9 cellular contexts compared by ENCODE assay signal in the genomic region with DNA sequence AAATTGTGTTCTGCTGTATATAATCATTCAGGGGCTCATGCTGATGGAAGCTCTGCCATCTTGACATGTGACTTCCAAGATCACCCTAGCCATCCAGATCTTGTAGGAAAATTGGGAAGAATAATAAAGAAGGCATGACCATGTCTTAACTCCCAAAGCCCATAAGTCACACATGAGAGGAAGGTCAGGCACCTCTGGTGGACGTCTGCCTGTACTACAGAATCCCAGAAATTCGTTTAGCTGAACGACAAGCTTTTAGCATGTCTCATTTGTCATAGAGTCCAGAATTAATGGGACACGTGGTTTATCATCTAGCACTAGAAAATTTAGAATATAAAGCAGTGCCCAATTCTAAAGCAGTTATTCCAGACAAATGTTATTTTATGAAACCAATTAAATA.
A peak's percentile ranks its signal among the peaks of the same experiment; 100 is the strongest.
DNase-seq lines count a peak whose midpoint lies in the region; ATAC-seq and TF ChIP-seq lines count a peak whose summit lies in the region.
"Had no signal": no experiment of that assay in that cellular context is flagged by ENCODE, and none has a peak within 500 bp of the region (broad histone marks: within the 10 kb centered on the region; RNA-seq: fewer than 3 reads in every experiment).

No MANE protein-coding gene starts in this region.

- peaks cover 15% of the 10 kb centered on the region for H3K27me3 Mint-ChIP-seq in Caco-2 (ENCODE audit: insufficient read depth, unreplicated experiment)
- peaks cover 16% of the 10 kb centered on the region for H3K27me3 Mint-ChIP-seq in activated CD4-positive, alpha-beta T cell treated with anti-CD3 and anti-CD28 coated beads, Interleukin-2, amount 10 ng/mL, durations not matched to agents 7 days and 5 days
- H3K27me3 Mint-ChIP-seq in activated T-helper 2 cell treated with anti-CD3 and anti-CD28 coated beads, Interferon-gamma antibody, Interleukin-2, Interleukin-4, amounts not matched to agents 10 μg/mL and 5 μg/mL and 100 μg/mL, durations not matched to agents 14 hours and 24 hours and 36 hours (ENCODE audit: low read depth) = peaks cover 5% of the 10 kb centered on the region

- DNase-seq in Caco-2 (peak in 1 of 2 experiments; percentile 20), M059J (ENCODE audit: low read depth) (peak; percentile 4), fibroblast of villous mesenchyme (ENCODE audit: low read depth) (no peak), NCI-H226 (no peak), NCI-H1417 (lab: John Stamatoyannopoulos, UW) (no peak)
- no peak for DNase-seq in activated CD4-positive, alpha-beta T cell treated with anti-CD3 and anti-CD28 coated beads, Interleukin-2, amount 10 ng/mL, durations not matched to agents 7 days and 5 days
- DNase-seq in activated T-helper 2 cell treated with anti-CD3 and anti-CD28 coated beads, Interferon-gamma antibody, Interleukin-2, Interleukin-4, amounts not matched to agents 10 μg/mL and 5 μg/mL and 100 μg/mL, durations not matched to agents 14 hours and 24 hours and 36 hours (ENCODE audit: low spot score) = no peak

- no peaks in the 10 kb centered on the region for H3K27me3 ChIP-seq in Caco-2 (replicated peaks; ENCODE audit: control insufficient read depth, insufficient read depth, low read length)

- no peaks in the 10 kb centered on the region for H3K4me1 ChIP-seq in Caco-2

- BruUV-seq in Caco-2 (replicated peaks; lab: Mats Ljungman, UMichigan) = no TSS peak

- ATAC-seq in GM21528 (IDR thresholded peaks at IDR 0.05; ENCODE audit: low FRiP score, unreplicated experiment) = peak; percentile 85

- no peak overlapping the region for H3K4me3 ChIP-seq in Caco-2 (ENCODE audit: low read depth, low read length)
- H3K4me3 ChIP-seq in fibroblast of villous mesenchyme (ENCODE audit: low read depth, low read length) = no peak overlapping the region

- no peak overlapping the region for H3K27ac Mint-ChIP-seq in Caco-2 (ENCODE audit: unreplicated experiment)
- H3K27ac Mint-ChIP-seq in activated CD4-positive, alpha-beta T cell treated with anti-CD3 and anti-CD28 coated beads, Interleukin-2, amount 10 ng/mL, durations not matched to agents 7 days and 5 days = no peak overlapping the region
- H3K27ac Mint-ChIP-seq in activated T-helper 2 cell treated with anti-CD3 and anti-CD28 coated beads, Interferon-gamma antibody, Interleukin-2, Interleukin-4, amounts not matched to agents 10 μg/mL and 5 μg/mL and 100 μg/mL, durations not matched to agents 14 hours and 24 hours and 36 hours = no peak overlapping the region
- H3K27ac Mint-ChIP-seq: dendritic cell treated with granulocyte-macrophage colony-stimulating factor and Interleukin-4, amounts not matched to agents 40 ng/mL and 50 ng/mL, for 4 days had no signal

- TF ChIP-seq CTCF in Caco-2 (IDR thresholded peaks at IDR 0.05; ENCODE audit: insufficient read depth in 1 of 2, low read depth in 1 of 2, low read length in 1 of 2, severe bottlenecking in 1 of 2, unreplicated experiment in 1 of 2) (peak; percentile 52 to 58), fibroblast of villous mesenchyme (IDR thresholded peaks at IDR 0.05; ENCODE audit: insufficient read depth, low read depth, low read length) (peak; percentile 50)

- CTCF ChIA-PET in Caco-2 (lab: Charles Lee) = interaction anchor here (0.5 kb wide), 2 partner anchors 16 to 199 kb away, joined by 3 to 8 read pairs; no protein-coding TSS in a partner anchor
- CTCF ChIA-PET in activated CD4-positive, alpha-beta T cell treated with anti-CD3 and anti-CD28 coated beads, Interleukin-2, amount 10 ng/mL, durations not matched to agents 7 days and 5 days (lab: Charles Lee) = no interaction called here

- H3K4me3 Mint-ChIP-seq in Caco-2 (ENCODE audit: unreplicated experiment) = no peak overlapping the region
- H3K4me3 Mint-ChIP-seq in activated CD4-positive, alpha-beta T cell treated with anti-CD3 and anti-CD28 coated beads, Interleukin-2, amount 10 ng/mL, durations not matched to agents 7 days and 5 days = no peak overlapping the region
- no peak overlapping the region for H3K4me3 Mint-ChIP-seq in activated T-helper 2 cell treated with anti-CD3 and anti-CD28 coated beads, Interferon-gamma antibody, Interleukin-2, Interleukin-4, amounts not matched to agents 10 μg/mL and 5 μg/mL and 100 μg/mL, durations not matched to agents 14 hours and 24 hours and 36 hours (ENCODE audit: low read depth)
- H3K4me3 Mint-ChIP-seq: dendritic cell treated with granulocyte-macrophage colony-stimulating factor and Interleukin-4, amounts not matched to agents 40 ng/mL and 50 ng/mL, for 4 days had no signal

- no peaks in the 10 kb centered on the region for H3K36me3 Mint-ChIP-seq in Caco-2 (ENCODE audit: insufficient read depth, unreplicated experiment)
- H3K36me3 Mint-ChIP-seq in activated CD4-positive, alpha-beta T cell treated with anti-CD3 and anti-CD28 coated beads, Interleukin-2, amount 10 ng/mL, durations not matched to agents 7 days and 5 days (ENCODE audit: low read depth) = no peaks in the 10 kb centered on the region
- no peaks in the 10 kb centered on the region for H3K36me3 Mint-ChIP-seq in activated T-helper 2 cell treated with anti-CD3 and anti-CD28 coated beads, Interferon-gamma antibody, Interleukin-2, Interleukin-4, amounts not matched to agents 10 μg/mL and 5 μg/mL and 100 μg/mL, durations not matched to agents 14 hours and 24 hours and 36 hours (ENCODE audit: low read depth)

- H3K9me3 Mint-ChIP-seq in Caco-2 (ENCODE audit: unreplicated experiment) = no peaks in the 10 kb centered on the region
- H3K9me3 Mint-ChIP-seq in activated CD4-positive, alpha-beta T cell treated with anti-CD3 and anti-CD28 coated beads, Interleukin-2, amount 10 ng/mL, durations not matched to agents 7 days and 5 days = no peaks in the 10 kb centered on the region
- H3K9me3 Mint-ChIP-seq in activated T-helper 2 cell treated with anti-CD3 and anti-CD28 coated beads, Interferon-gamma antibody, Interleukin-2, Interleukin-4, amounts not matched to agents 10 μg/mL and 5 μg/mL and 100 μg/mL, durations not matched to agents 14 hours and 24 hours and 36 hours = no peaks in the 10 kb centered on the region
- H3K9me3 Mint-ChIP-seq: dendritic cell treated with granulocyte-macrophage colony-stimulating factor and Interleukin-4, amounts not matched to agents 40 ng/mL and 50 ng/mL, for 4 days had no signal

- POLR2A ChIA-PET in Caco-2 (lab: Charles Lee) = no interaction called here
- POLR2A ChIA-PET in activated CD4-positive, alpha-beta T cell treated with anti-CD3 and anti-CD28 coated beads, Interleukin-2, amount 10 ng/mL, durations not matched to agents 7 days and 5 days (lab: Charles Lee) = no interaction called here

- no peaks in the 10 kb centered on the region for H3K9me3 ChIP-seq in Caco-2

- H3K36me3 ChIP-seq in Caco-2 (ENCODE audit: control insufficient read depth, insufficient read depth, low read length) = no peaks in the 10 kb centered on the region

- intact Hi-C loops in Caco-2 (cut with micrococcal nuclease; ENCODE audit: unreplicated experiment) = no loop called here
- intact Hi-C loops in activated T-helper 2 cell treated with anti-CD3 and anti-CD28 coated beads, Interferon-gamma antibody, Interleukin-2, Interleukin-4, amounts not matched to agents 10 μg/mL and 5 μg/mL and 100 μg/mL, durations not matched to agents 14 hours and 24 hours and 36 hours (cut with micrococcal nuclease) = no loop called here

- H3K4me1 Mint-ChIP-seq in Caco-2 (ENCODE audit: low read depth, unreplicated experiment) = no peaks in the 10 kb centered on the region
- H3K4me1 Mint-ChIP-seq in activated CD4-positive, alpha-beta T cell treated with anti-CD3 and anti-CD28 coated beads, Interleukin-2, amount 10 ng/mL, durations not matched to agents 7 days and 5 days = no peaks in the 10 kb centered on the region
- no peaks in the 10 kb centered on the region for H3K4me1 Mint-ChIP-seq in activated T-helper 2 cell treated with anti-CD3 and anti-CD28 coated beads, Interferon-gamma antibody, Interleukin-2, Interleukin-4, amounts not matched to agents 10 μg/mL and 5 μg/mL and 100 μg/mL, durations not matched to agents 14 hours and 24 hours and 36 hours (ENCODE audit: low read depth)
